ENCODE assay signal across 8 cellular contexts in the genomic region with DNA sequence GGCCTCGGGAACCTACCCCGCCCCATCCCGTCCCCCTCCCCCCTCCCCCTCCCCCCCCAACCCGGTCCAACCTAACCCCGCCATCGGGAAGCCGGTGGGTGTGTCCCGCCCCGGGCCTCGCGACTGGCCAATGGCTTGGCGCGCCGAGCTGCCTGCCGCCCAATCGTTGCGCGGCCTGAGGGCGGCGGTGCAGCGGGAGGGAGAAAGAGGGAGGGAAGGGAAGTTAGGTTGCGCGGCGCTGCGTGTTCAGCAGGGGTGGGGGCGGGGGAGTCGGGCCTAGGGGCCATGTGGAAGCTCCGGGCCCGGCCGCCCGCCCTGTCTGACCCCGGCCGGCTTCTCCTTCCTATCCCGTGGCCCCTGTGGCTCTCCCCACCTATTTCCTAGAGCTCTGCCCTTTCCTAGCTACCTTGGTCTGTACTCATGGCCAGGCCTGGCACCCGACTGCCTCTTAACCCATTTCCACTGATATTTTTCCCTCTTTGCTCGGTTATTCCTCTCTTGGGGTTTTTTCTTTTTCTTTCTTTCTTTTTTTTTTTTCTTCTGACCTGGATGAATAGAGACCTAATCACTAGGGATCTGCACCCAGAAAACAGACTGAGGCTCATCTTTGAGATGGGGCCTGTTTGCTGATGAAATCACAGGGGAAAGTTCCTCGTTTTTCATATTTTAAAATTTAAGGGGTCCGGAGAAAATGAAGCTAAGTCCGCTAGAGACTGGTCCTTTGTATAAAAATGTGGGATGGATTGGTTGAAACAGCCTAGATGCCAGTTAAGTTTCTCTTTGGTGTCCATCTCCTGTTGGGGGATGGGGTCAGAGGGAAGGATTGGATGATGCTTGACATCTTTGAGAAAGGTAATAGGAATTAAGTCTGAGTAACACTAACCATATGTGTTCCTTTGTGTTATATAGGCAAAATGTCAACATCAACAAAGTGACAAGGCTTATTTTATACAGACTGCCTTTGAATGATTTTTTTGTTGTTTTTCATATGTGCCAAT. TPM values are rescaled to one million over a fixed set of nuclear protein-coding genes. Genes with fewer than 3 reads are reported as not detected.
DNase-seq lines count a peak whose midpoint lies in the region; ATAC-seq and TF ChIP-seq lines count a peak whose summit lies in the region.

No MANE protein-coding gene starts in this region.

- H3K4me2 ChIP-seq in IMR-90 (ENCODE audit: low read depth, low read length) = peak overlapping the region; percentile 93

- CTCF ChIA-PET in IMR-90 (lab: Yijun Ruan, JAX) = interaction anchor here (1.0 kb wide), 1 partner anchor 13 kb away, joined by 6 read pairs; no protein-coding TSS in a partner anchor

- 0% methylated on average over 10 of the region's 39 CpGs; no CpG with 5 or more reads in 1 of the 2 experiments for WGBS in IMR-90 (ENCODE audit: extremely low coverage in 2 of 2, insufficient read length in 1 of 2), 2 experiments

- H2AFZ ChIP-seq in IMR-90 (replicated peaks; ENCODE audit: low read length, poor library complexity) = peak overlapping the region; percentile 77

- peak overlapping the region; percentile 93 for H3K14ac ChIP-seq in IMR-90 (replicated peaks; ENCODE audit: low read depth, low read length)

- no TSS peak for BruUV-seq in IMR-90 (replicated peaks; lab: Mats Ljungman, UMichigan)

- ATAC-seq in GM21447 (IDR thresholded peaks at IDR 0.05; ENCODE audit: unreplicated experiment) (peak; percentile 44), IMR-90 (ENCODE audit: low read depth) (peak; percentile 58)

- H3K4me3 ChIP-seq in IMR-90 (ENCODE audit: insufficient read depth, low read depth, low read length) = peak overlapping the region; percentile 93
- peak overlapping the region; percentile 86 for H3K4me3 ChIP-seq in epithelial cell of proximal tubule (ENCODE audit: low read depth, low read length)

- peak; percentile 99 for DNase-seq in COR-L47 (lab: John Stamatoyannopoulos, UW)
- peak; percentile 94 for DNase-seq in IMR-90
- DNase-seq in OCI-M1 (lab: John Stamatoyannopoulos, UW) = peak; percentile 97
- DNase-seq in activated T-cell treated with anti-CD3 and anti-CD28 coated beads for 48 hours (ENCODE audit: low read depth) = peak; percentile 95
- peak; percentile 18 for DNase-seq in epithelial cell of proximal tubule (ENCODE audit: low read depth)
- peak; percentile 95 for DNase-seq in mucosa of gallbladder (ENCODE audit: low spot score)
- peak; percentile 80 to 84 for DNase-seq in stimulated activated CD8-positive, alpha-beta memory T cell treated with anti-CD3 and anti-CD28 coated beads, Interleukin-4, amount 100 ng/mL, for 1 hour (ENCODE audit: low read depth in 2 of 2, low spot score in 1 of 2)

- peaks cover 5% of the 10 kb centered on the region; the same call in 1 of the 2 replicates for H3K4me1 ChIP-seq in IMR-90 (ENCODE audit: control insufficient read depth, insufficient read depth, low read length)

- peak overlapping the region; percentile 91 for H2BK5ac ChIP-seq in IMR-90 (ENCODE audit: low read depth, low read length, poor library complexity, severe bottlenecking)

- peak overlapping the region; percentile 82 to 86 for H4K8ac ChIP-seq in IMR-90 (ENCODE audit: low read depth in 2 of 2, low read length in 2 of 2)

- intact Hi-C loops in IMR-90 (cut with micrococcal nuclease) = loop anchor here (5.0 kb wide), 1 partner anchor 146 kb away; no protein-coding TSS in a partner anchor

- H3K79me1 ChIP-seq in IMR-90 (ENCODE audit: low read depth in 1 of 2, low read length in 2 of 2) = peaks cover 12 to 60% of the 10 kb centered on the region in 2 experiments

- in situ Hi-C loops in IMR-90 (cut with MboI; ENCODE audit: low sequenced_read_pairs) = loop anchor here (10.0 kb wide), 1 partner anchor 506 kb away; no protein-coding TSS in a partner anchor

- peaks cover 25% of the 10 kb centered on the region for H3K36me3 ChIP-seq in IMR-90 (ENCODE audit: control insufficient read depth, insufficient read depth, low read length)

- H3K56ac ChIP-seq in IMR-90 (ENCODE audit: extremely low read depth, insufficient read depth, low read length) = peak overlapping the region; percentile 94

- H2AK9ac ChIP-seq in IMR-90 (replicated peaks; ENCODE audit: low read depth, low read length, poor library complexity) = peak overlapping the region; percentile 99

- no peak overlapping the region for H2BK15ac ChIP-seq in IMR-90 (ENCODE audit: low read depth, low read length)

- peak overlapping the region; percentile 89 for H3K4ac ChIP-seq in IMR-90 (ENCODE audit: low read depth, low read length)

- 0 out of 2 replicates have a peak overlapping the region, but pooled peaks have one; percentile 40 for H3K18ac ChIP-seq in IMR-90 (ENCODE audit: low read depth, low read length)

- TF ChIP-seq RAD21 in IMR-90 (IDR thresholded peaks at IDR 0.05; ENCODE audit: low read length) = no peak

- H3K27ac ChIP-seq in IMR-90 (ENCODE audit: insufficient read depth, low read length) = peak overlapping the region; percentile 99

- H4K20me1 ChIP-seq in IMR-90 (ENCODE audit: insufficient read depth, low read length) = peaks cover 42% of the 10 kb centered on the region

- POLR2A ChIA-PET in IMR-90 (lab: Charles Lee; ENCODE audit: unreplicated experiment) = no interaction called here

- peak overlapping the region; percentile 93 for H4K91ac ChIP-seq in IMR-90 (ENCODE audit: insufficient read depth, low read depth, low read length)

- H3K9me1 ChIP-seq in IMR-90 (ENCODE audit: insufficient read depth, low read length) = peaks cover 9% of the 10 kb centered on the region

- TF ChIP-seq CTCF in IMR-90 (conservative IDR thresholded peaks at IDR 0.05; ENCODE audit: low read depth, low read length) = no peak
- no peak for TF ChIP-seq CTCF in epithelial cell of proximal tubule (conservative IDR thresholded peaks at IDR 0.05; ENCODE audit: low read depth, low read length)

- peak overlapping the region; percentile 90 for H2AK5ac ChIP-seq in IMR-90 (ENCODE audit: low read depth, low read length)

- no peaks in the 10 kb centered on the region for H3K9me3 ChIP-seq in IMR-90 (ENCODE audit: control insufficient read depth, insufficient read depth, low read length)

- H2BK20ac ChIP-seq in IMR-90 (ENCODE audit: low read depth, low read length) = no peak overlapping the region

- no peaks in the 10 kb centered on the region for H3K27me3 ChIP-seq in IMR-90 (ENCODE audit: control insufficient read depth, insufficient read depth, low read length)

- peak overlapping the region; percentile 99 for H3K9ac ChIP-seq in IMR-90 (ENCODE audit: low read depth, low read length)

- peak overlapping the region; percentile 78; the same call in 1 of the 2 replicates for H3K23ac ChIP-seq in IMR-90 (ENCODE audit: low read depth, low read length)

- no peak overlapping the region for H2BK120ac ChIP-seq in IMR-90 (ENCODE audit: low read depth, low read length)

- H4K5ac ChIP-seq in IMR-90 (ENCODE audit: low read depth, low read length) = peak overlapping the region; percentile 87

- dilution Hi-C loops in IMR-90 (cut with HindIII; ENCODE audit: low sequenced_read_pairs, unreplicated experiment) = no loop called here

- TF ChIP-seq POLR2A in IMR-90 (IDR thresholded peaks at IDR 0.05; ENCODE audit: low read depth, low read length) = no peak; the same call in 1 of the 2 replicates

TF ChIP-seq in IMR-90, 13 proteins besides CTCF, POLR2A, EP300 and RAD21:
- peak; percentile 72; the same call in 1 of the 2 replicates for TF ChIP-seq MAZ (IDR thresholded peaks at IDR 0.05; ENCODE audit: borderline replicate concordance, low read depth, low read length)
- TF ChIP-seq SMC3 (IDR thresholded peaks at IDR 0.05; ENCODE audit: low read depth, low read length) = no peak
- peak; percentile 94 for TF ChIP-seq MXI1 (IDR thresholded peaks at IDR 0.05; ENCODE audit: borderline replicate concordance, low read depth, low read length)

RNA-seq across cellular contexts. Expression of a gene that starts 1.1 kb away (rescaled TPM):
- total RNA-seq in IMR-90 (2012; rRNA removed) (659 and 1,082 TPM in 2 replicates), epithelial cell of proximal tubule (392 and 428 TPM in 2 replicates), mucosa of gallbladder (207 TPM)
- polyA plus RNA-seq in IMR-90 (2012; rRNA removed) = 191 and 206 TPM in 2 replicates
- 78.7 and 81.9 TPM in 2 replicates for polyA plus RNA-seq in IMR-90 (2012; cell fraction: cytosol; rRNA removed)
- polyA plus RNA-seq in IMR-90 (2012; cell fraction: nucleus; rRNA removed; ENCODE audit: low replicate concordance) = 66.4 and 160 TPM in 2 replicates

RNA-seq across cellular contexts. Expression of a gene that starts 43.1 kb away (rescaled TPM):
- total RNA-seq in IMR-90 (2012; rRNA removed) (3.4 and 3.6 TPM in 2 replicates), epithelial cell of proximal tubule (1.3 and 4.2 TPM in 2 replicates), mucosa of gallbladder (9.2 TPM)
- polyA plus RNA-seq in IMR-90 (2012; rRNA removed) = 7.6 and 8.5 TPM in 2 replicates
- polyA plus RNA-seq in IMR-90 (2012; cell fraction: cytosol; rRNA removed) = 2.7 and 7.8 TPM in 2 replicates
- polyA plus RNA-seq in IMR-90 (2012; cell fraction: nucleus; rRNA removed; ENCODE audit: low replicate concordance) = 52.0 and 59.7 TPM in 2 replicates

Comparison
In these comparisons a context has a peak if more than half of its experiments do, and no peak if none do; other contexts are left out.
1. Peak in every context shown above with its lines: DNase-seq, ATAC-seq, H3K4me3 ChIP-seq and H3K27ac ChIP-seq.
2. DNase-seq: peak in every context shown above with its lines; median percentile 99 in COR-L47; 97 in OCI-M1; 95 in activated T-cell treated with anti-CD3 and anti-CD28 coated beads for 48 hours; 95 in mucosa of gallbladder; 94 in IMR-90; 82 in stimulated activated CD8-positive, alpha-beta memory T cell treated with anti-CD3 and anti-CD28 coated beads, Interleukin-4, amount 100 ng/mL, for 1 hour; 18 in epithelial cell of proximal tubule.